In the genomic region with DNA sequence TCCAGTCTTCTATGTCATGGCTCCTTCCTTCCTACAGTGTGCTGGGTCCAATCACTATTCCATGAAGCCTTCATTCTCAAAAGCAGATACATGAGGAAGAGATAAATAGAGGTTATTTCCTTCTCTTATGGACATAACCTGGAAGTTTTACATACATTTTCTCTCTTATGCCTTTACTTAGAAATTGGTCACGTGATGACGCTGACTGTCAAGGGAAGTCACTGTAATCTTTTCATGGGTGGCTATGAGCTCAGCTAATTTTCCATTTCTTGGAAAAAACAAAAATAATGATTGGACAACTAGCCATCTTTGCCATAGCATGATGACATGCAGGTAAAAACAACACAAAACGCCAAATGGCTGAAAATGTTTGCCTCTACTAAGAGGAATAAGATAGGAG, we compare ENCODE assay signal across 23 cellular contexts.
DNase-seq lines count a peak whose midpoint lies in the region; ATAC-seq and TF ChIP-seq lines count a peak whose summit lies in the region.
"Had no signal": no experiment of that assay in that cellular context is flagged by ENCODE, and none has a peak within 500 bp of the region (broad histone marks: within the 10 kb centered on the region; RNA-seq: fewer than 3 reads in every experiment).

No MANE protein-coding gene starts in this region.

- no peak for TF ChIP-seq EP300 in SK-N-SH (IDR thresholded peaks at IDR 0.05; ENCODE audit: borderline replicate concordance in 1 of 2, low read depth in 1 of 2, low read length in 1 of 2)

- no peaks in the 10 kb centered on the region for H3K27me3 ChIP-seq in Caco-2 (replicated peaks; ENCODE audit: control insufficient read depth, insufficient read depth, low read length)
- H3K27me3 ChIP-seq in osteoblast (ENCODE audit: insufficient read depth, low read length) = no peaks in the 10 kb centered on the region
- no peaks in the 10 kb centered on the region; the same call in 1 of the 2 replicates for H3K27me3 ChIP-seq in SK-N-SH (ENCODE audit: insufficient read depth)

- no TSS peak for BruUV-seq in Caco-2 (replicated peaks; lab: Mats Ljungman, UMichigan)

- no peaks in the 10 kb centered on the region for H3K9me2 ChIP-seq in SK-N-SH

- CTCF ChIA-PET in Caco-2 (lab: Charles Lee) (no interaction called here), SK-N-SH (lab: Yijun Ruan, JAX) (interaction anchor here (0.6 to 1.3 kb wide), 3 partner anchors 31 to 43 kb away, joined by 3 to 4 read pairs (median 4); a partner anchor contains a TSS)

- H4K20me1 ChIP-seq in osteoblast (ENCODE audit: insufficient read depth, low read length) (no peaks in the 10 kb centered on the region), SK-N-SH (ENCODE audit: insufficient read depth) (no peaks in the 10 kb centered on the region)

- peak overlapping the region; percentile 74 for H3K4me3 Mint-ChIP-seq in Caco-2 (ENCODE audit: unreplicated experiment)
- H3K4me3 Mint-ChIP-seq in HFFc6 = 0 out of 2 replicates have a peak overlapping the region, but pooled peaks have one; percentile 89
- H3K4me3 Mint-ChIP-seq in central memory CD8-positive, alpha-beta T cell = peak overlapping the region; percentile 74
- H3K4me3 Mint-ChIP-seq: CD4-positive, alpha-beta T cell had no signal

- TF ChIP-seq RAD21 in SK-N-SH (IDR thresholded peaks at IDR 0.05; ENCODE audit: low read length) = no peak

- no peak for TF ChIP-seq CTCF in Caco-2 (IDR thresholded peaks at IDR 0.05; ENCODE audit: insufficient read depth in 1 of 2, low read depth in 1 of 2, low read length in 1 of 2, severe bottlenecking in 1 of 2, unreplicated experiment in 1 of 2)
- no peak for TF ChIP-seq CTCF in HFFc6 (IDR thresholded peaks at IDR 0.05)
- TF ChIP-seq CTCF in osteoblast (IDR thresholded peaks at IDR 0.05; ENCODE audit: extremely low read depth, low read depth, low read length) = no peak
- TF ChIP-seq CTCF in SK-N-SH (IDR thresholded peaks at IDR 0.05) = no peak

- H2AFZ ChIP-seq in osteoblast (ENCODE audit: low read length) (no peak overlapping the region), SK-N-SH (ENCODE audit: low read depth) (no peak overlapping the region)
- H2AFZ ChIP-seq: parathyroid adenoma had no signal

- H3K4me1 Mint-ChIP-seq in Caco-2 (ENCODE audit: low read depth, unreplicated experiment) (peaks cover 7% of the 10 kb centered on the region), HFFc6 (ENCODE audit: low read depth) (peaks cover 23% of the 10 kb centered on the region)
- H3K4me1 Mint-ChIP-seq in central memory CD8-positive, alpha-beta T cell = peaks cover 23% of the 10 kb centered on the region

- H3K9ac ChIP-seq in SK-N-SH = no peak overlapping the region
- H3K9ac ChIP-seq: parathyroid adenoma had no signal

- no peak for DNase-seq in Caco-2
- DNase-seq in HFFc6 = no peak
- DNase-seq in central memory CD8-positive, alpha-beta T cell (ENCODE audit: low spot score in 2 of 2) = no peak
- no peak for DNase-seq in osteoblast (ENCODE audit: insufficient read length, low spot score, missing footprints)
- no peak for DNase-seq in SK-N-SH
- DNase-seq in GOT3 (lab: John Stamatoyannopoulos, UW) = no peak
- DNase-seq: activated CD4-positive, alpha-beta memory T cell treated with anti-CD3 and anti-CD28 coated beads for 36 hours; activated effector memory CD4-positive, alpha-beta T cell treated with anti-CD3 and anti-CD28 coated beads, Interleukin-2, amount 50 U/mL, for 16 hours; CD4-positive, alpha-beta T cell; cerebellar nuclear complex; DMS 273 treated with DMSO at 0.1 percent for 48 hours; dorsolateral prefrontal cortex; midbrain; naive thymus-derived CD4-positive, alpha-beta T cell; NCI-H1092 treated with DMSO at 0.1 percent for 48 hours; NCI-H187 treated with DMSO at 0.1 percent for 48 hours; NCI-H524; right cardiac atrium; stimulated activated CD4-positive, alpha-beta T cell treated with anti-CD3 and anti-CD28 coated beads, Interleukin-2, amount 100 ng/mL, for 48 hours had no signal

- H3K79me2 ChIP-seq in osteoblast (ENCODE audit: insufficient read depth, low read length) (no peaks in the 10 kb centered on the region), SK-N-SH (ENCODE audit: insufficient read depth) (no peaks in the 10 kb centered on the region)
- H3K79me2 ChIP-seq: parathyroid adenoma had no signal

- peaks cover 6% of the 10 kb centered on the region for H3F3A ChIP-seq in SK-N-SH (replicated peaks; ENCODE audit: insufficient read depth)

- no peak for ATAC-seq in central memory CD8-positive, alpha-beta T cell (replicated peaks; ENCODE audit: extremely low read depth, poor library complexity, severe bottlenecking)
- ATAC-seq in GM19328 (IDR thresholded peaks at IDR 0.05; ENCODE audit: unreplicated experiment) = no peak
- ATAC-seq: activated CD4-positive, CD25-positive, alpha-beta regulatory T cell treated with anti-CD3 and anti-CD28 coated beads, Interleukin-2, amount 50 U/mL, for 24 hours; naive thymus-derived CD4-positive, alpha-beta T cell had no signal

- H3K4me3 ChIP-seq in Caco-2 (ENCODE audit: low read depth, low read length) (no peak overlapping the region), osteoblast (ENCODE audit: insufficient read depth, low read length) (no peak overlapping the region), SK-N-SH (ENCODE audit: low read depth in 2 of 2, low read length in 1 of 2) (no peak overlapping the region)

- peaks cover 19% of the 10 kb centered on the region for H3K36me3 Mint-ChIP-seq in Caco-2 (ENCODE audit: insufficient read depth, unreplicated experiment)
- peaks cover 4% of the 10 kb centered on the region; the same call in 1 of the 2 replicates for H3K36me3 Mint-ChIP-seq in HFFc6 (ENCODE audit: low read depth)
- H3K36me3 Mint-ChIP-seq in central memory CD8-positive, alpha-beta T cell (ENCODE audit: insufficient read depth) = peaks cover 4% of the 10 kb centered on the region

- POLR2A ChIA-PET in Caco-2 (lab: Charles Lee) (no interaction called here), SK-N-SH (lab: Yijun Ruan, JAX) (no interaction called here)

- H3K27ac ChIP-seq in osteoblast (ENCODE audit: low read depth, low read length) (no peak overlapping the region), SK-N-SH (ENCODE audit: low read depth in 2 of 2, low read length in 1 of 2) (no peak overlapping the region)
- H3K27ac ChIP-seq: dorsolateral prefrontal cortex, parathyroid adenoma had no signal

- H3K4me2 ChIP-seq in osteoblast (ENCODE audit: insufficient read depth, low read length) = peak overlapping the region; percentile 90
- H3K4me2 ChIP-seq in SK-N-SH = no peak overlapping the region

- H3K27ac Mint-ChIP-seq in Caco-2 (ENCODE audit: unreplicated experiment) = peak overlapping the region; percentile 94
- no peak overlapping the region for H3K27ac Mint-ChIP-seq in HFFc6
- H3K27ac Mint-ChIP-seq in central memory CD8-positive, alpha-beta T cell (ENCODE audit: low read depth) = no peak overlapping the region
- H3K27ac Mint-ChIP-seq: activated CD4-positive, alpha-beta memory T cell treated with anti-CD3 and anti-CD28 coated beads for 36 hours; CD4-positive, alpha-beta T cell; IgD-negative memory B cell; naive thymus-derived CD4-positive, alpha-beta T cell had no signal

- H3K27me3 Mint-ChIP-seq in Caco-2 (ENCODE audit: insufficient read depth, unreplicated experiment) = no peaks in the 10 kb centered on the region
- H3K27me3 Mint-ChIP-seq in HFFc6 (ENCODE audit: insufficient read depth) = peaks cover 6% of the 10 kb centered on the region
- H3K27me3 Mint-ChIP-seq in central memory CD8-positive, alpha-beta T cell = peaks cover 79% of the 10 kb centered on the region

- 94% methylated on average over 3 of the region's 3 CpGs for WGBS in SK-N-SH (ENCODE audit: low lambda C conversion rate)

- H3K9me3 ChIP-seq in Caco-2 = no peaks in the 10 kb centered on the region
- H3K9me3 ChIP-seq in osteoblast (ENCODE audit: low read depth, low read length) = no peaks in the 10 kb centered on the region
- no peaks in the 10 kb centered on the region for H3K9me3 ChIP-seq in SK-N-SH

- no peaks in the 10 kb centered on the region for H3K36me3 ChIP-seq in Caco-2 (ENCODE audit: control insufficient read depth, insufficient read depth, low read length)
- H3K36me3 ChIP-seq in osteoblast (ENCODE audit: insufficient read depth, low read length) = no peaks in the 10 kb centered on the region
- H3K36me3 ChIP-seq in SK-N-SH (replicated peaks in 1 of 2; ENCODE audit: control insufficient read depth in 1 of 2, insufficient read depth in 2 of 2, low read length in 1 of 2) = no peaks in the 10 kb centered on the region

- H3K4me1 ChIP-seq in Caco-2 (no peaks in the 10 kb centered on the region), osteoblast (ENCODE audit: insufficient read depth, low read length) (peaks cover 7% of the 10 kb centered on the region), SK-N-SH (ENCODE audit: control insufficient read depth in 1 of 2, insufficient read depth in 2 of 2, low read depth in 1 of 2, low read length in 1 of 2) (peaks cover 4 to 5% of the 10 kb centered on the region in 2 experiments; a peak in 3 of 4 replicates)
- H3K4me1 ChIP-seq: parathyroid adenoma had no signal

- intact Hi-C loops in Caco-2 (cut with micrococcal nuclease; ENCODE audit: unreplicated experiment) = loop anchor here (2.0 kb wide), 1 partner anchor 31 kb away; no protein-coding TSS in a partner anchor

- H3K9me3 Mint-ChIP-seq in Caco-2 (ENCODE audit: unreplicated experiment) (peaks cover 7% of the 10 kb centered on the region), HFFc6 (no peaks in the 10 kb centered on the region; the same call in 1 of the 2 replicates)
- peaks cover 8% of the 10 kb centered on the region for H3K9me3 Mint-ChIP-seq in central memory CD8-positive, alpha-beta T cell
- H3K9me3 Mint-ChIP-seq: activated CD4-positive, alpha-beta memory T cell treated with anti-CD3 and anti-CD28 coated beads for 36 hours; CD4-positive, alpha-beta T cell had no signal

TF ChIP-seq in SK-N-SH, 30 proteins besides CTCF, POLR2A, EP300 and RAD21 (continues in another document):
- TF ChIP-seq FOXJ3 (CRISPR knock-in tag; IDR thresholded peaks at IDR 0.05) = no peak
- no peak for TF ChIP-seq SMC3 (IDR thresholded peaks at IDR 0.05; ENCODE audit: low read depth, low read length)
- TF ChIP-seq TAF1 (IDR thresholded peaks at IDR 0.05; ENCODE audit: borderline replicate concordance, low read depth, low read length) = no peak
- no peak for TF ChIP-seq RXRA (IDR thresholded peaks at IDR 0.05; ENCODE audit: borderline replicate concordance, low read depth)
- TF ChIP-seq TEAD4 (IDR thresholded peaks at IDR 0.05; ENCODE audit: borderline replicate concordance, insufficient read depth) = no peak
- no peak for TF ChIP-seq FOXM1 (IDR thresholded peaks at IDR 0.05; ENCODE audit: low read depth)
- TF ChIP-seq GABPA (IDR thresholded peaks at IDR 0.05; ENCODE audit: low read depth) = no peak
- TF ChIP-seq FOSL2 (IDR thresholded peaks at IDR 0.05; ENCODE audit: borderline replicate concordance, low read depth) = no peak
